Comparison of ENCODE assay signal across 15 cellular contexts in genomic region chr12:12665194-12665593, GRCh38. TPM values are rescaled to one million over a fixed set of nuclear protein-coding genes. Genes with fewer than 3 reads are reported as not detected.
DNase-seq lines count a peak whose midpoint lies in the region; ATAC-seq and TF ChIP-seq lines count a peak whose summit lies in the region.
"Had no signal": no experiment of that assay in that cellular context is flagged by ENCODE, and none has a peak within 500 bp of the region (broad histone marks: within the 10 kb centered on the region; RNA-seq: fewer than 3 reads in every experiment).

No MANE protein-coding gene starts in this region.

- no peak for TF ChIP-seq CTCF in HEK293 (tag by site-specific recombination; IDR thresholded peaks at IDR 0.05)
- TF ChIP-seq CTCF in chondrocyte (IDR thresholded peaks at IDR 0.05), result peak; percentile 17

- POLR2A ChIA-PET in HEK293 (lab: Yijun Ruan, JAX), result interaction anchor here (0.5 kb wide), 1 partner anchor 951 kb away, joined by 5 read pairs; no protein-coding TSS in a partner anchor

- H3K4me1 Mint-ChIP-seq in chondrocyte (ENCODE audit: low read depth), result peaks cover 10% of the 10 kb centered on the region
- peaks cover 2% of the 10 kb centered on the region for H3K4me1 Mint-ChIP-seq in activated CD4-positive, alpha-beta T cell treated with anti-CD3 and anti-CD28 coated beads, Interleukin-2, amount 10 ng/mL, durations not matched to agents 24 days and 14 days

- ATAC-seq in GM21390 (IDR thresholded peaks at IDR 0.05; ENCODE audit: unreplicated experiment), result no peak
- ATAC-seq: CD8-positive, alpha-beta T cell had no signal

- 0 out of 2 replicates have a peak, but pooled peaks cover 2% of the 10 kb centered on the region for H3K4me1 ChIP-seq in HEK293 (ENCODE audit: control insufficient read depth, insufficient read depth, low read length)

- H3K36me3 ChIP-seq in HEK293 (ENCODE audit: control insufficient read depth in 2 of 2, insufficient read depth in 1 of 2, low read length in 2 of 2), result no peaks in the 10 kb centered on the region
- H3K36me3 ChIP-seq: SJSA1 had no signal

- DNase-seq in chondrocyte (ENCODE audit: low spot score) (no peak), iPS-NIHi7 (ENCODE audit: extremely low spot score) (peak; percentile 57), GF-D8 (lab: John Stamatoyannopoulos, UW) (no peak)
- no peak for DNase-seq in activated CD4-positive, alpha-beta T cell treated with anti-CD3 and anti-CD28 coated beads, Interleukin-2, amount 10 ng/mL, durations not matched to agents 24 days and 14 days
- DNase-seq in activated T-cell treated with anti-CD3 and anti-CD28 coated beads, Interleukin-2, amount 50 U/mL, for 1 hour, result no peak
- DNase-seq: CD8-positive, alpha-beta T cell; NCI-H1092 treated with DMSO at 0.1 percent for 48 hours; NCI-H1694 treated with DMSO at 0.1 percent for 48 hours; NCI-H69; NK-92 treated with Interleukin-12 subunit alpha and Interleukin-12 subunit beta, amount 100 ng/mL, for 24 hours had no signal

- H3K9me3 ChIP-seq in HEK293 (ENCODE audit: control insufficient read depth, insufficient read depth, low read depth, low read length), result no peaks in the 10 kb centered on the region
- H3K9me3 ChIP-seq: SJSA1 had no signal

- no peak overlapping the region for H3K27ac Mint-ChIP-seq in chondrocyte (ENCODE audit: unreplicated experiment)
- no peak overlapping the region for H3K27ac Mint-ChIP-seq in activated CD4-positive, alpha-beta T cell treated with anti-CD3 and anti-CD28 coated beads, Interleukin-2, amount 10 ng/mL, durations not matched to agents 24 days and 14 days
- H3K27ac Mint-ChIP-seq: CD8-positive, alpha-beta T cell had no signal

- H3K36me3 Mint-ChIP-seq in chondrocyte (ENCODE audit: low read depth), result no peaks in the 10 kb centered on the region
- peaks cover 7% of the 10 kb centered on the region for H3K36me3 Mint-ChIP-seq in activated CD4-positive, alpha-beta T cell treated with anti-CD3 and anti-CD28 coated beads, Interleukin-2, amount 10 ng/mL, durations not matched to agents 24 days and 14 days (ENCODE audit: low read depth)
- H3K36me3 Mint-ChIP-seq: CD8-positive, alpha-beta T cell had no signal

- H3K27me3 Mint-ChIP-seq in chondrocyte (ENCODE audit: low read depth), result no peaks in the 10 kb centered on the region
- no peaks in the 10 kb centered on the region for H3K27me3 Mint-ChIP-seq in activated CD4-positive, alpha-beta T cell treated with anti-CD3 and anti-CD28 coated beads, Interleukin-2, amount 10 ng/mL, durations not matched to agents 24 days and 14 days

- intact Hi-C loops in activated CD4-positive, alpha-beta T cell treated with anti-CD3 and anti-CD28 coated beads, Interleukin-2, amount 10 ng/mL, durations not matched to agents 24 days and 14 days (cut with micrococcal nuclease), result no loop called here

- CTCF ChIA-PET in HEK293 (lab: Yijun Ruan, JAX), result no interaction called here

- no peak overlapping the region for H3K27ac ChIP-seq in HEK293 (ENCODE audit: extremely low read depth, low read depth, low read length)
- H3K27ac ChIP-seq: HL-60, KMS-11, SJSA1 had no signal

- H3K4me3 ChIP-seq in HEK293 (ENCODE audit: low read depth, low read length), result no peak overlapping the region
- H3K4me3 ChIP-seq: SJSA1 had no signal

- H3K9me3 Mint-ChIP-seq in chondrocyte (ENCODE audit: low read depth), result no peaks in the 10 kb centered on the region
- H3K9me3 Mint-ChIP-seq in activated CD4-positive, alpha-beta T cell treated with anti-CD3 and anti-CD28 coated beads, Interleukin-2, amount 10 ng/mL, durations not matched to agents 24 days and 14 days, result no peaks in the 10 kb centered on the region
- H3K9me3 Mint-ChIP-seq: CD8-positive, alpha-beta T cell had no signal

- H3K4me3 Mint-ChIP-seq in chondrocyte (ENCODE audit: unreplicated experiment), result no peak overlapping the region
- no peak overlapping the region for H3K4me3 Mint-ChIP-seq in activated CD4-positive, alpha-beta T cell treated with anti-CD3 and anti-CD28 coated beads, Interleukin-2, amount 10 ng/mL, durations not matched to agents 24 days and 14 days
- H3K4me3 Mint-ChIP-seq: CD8-positive, alpha-beta T cell had no signal

TF ChIP-seq in HEK293, 187 proteins besides CTCF, POLR2A, EP300 and RAD21:
- TF ChIP-seq ZNF580 (tag by site-specific recombination; IDR thresholded peaks at IDR 0.05) (no peak), ZNF449 (tag by site-specific recombination; IDR thresholded peaks at IDR 0.05) (peak; percentile 57; the same call in 1 of the 2 replicates)

RNA-seq across cellular contexts. Expression of gene GPR19, which starts 30.8 kb away (rescaled TPM):
- 0.60 TPM in 1 of 3 replicates, not detected in the others for total RNA-seq in chondrocyte
- 9.4 and 12.1 TPM in 2 replicates for total RNA-seq in activated CD4-positive, alpha-beta T cell treated with anti-CD3 and anti-CD28 coated beads, Interleukin-2, amount 10 ng/mL, durations not matched to agents 24 days and 14 days

RNA-seq across cellular contexts. Expression of gene CDKN1B, which starts 52.0 kb away (rescaled TPM):
- 32.1 to 37.9 TPM (median 35.9 TPM) in 3 replicates for total RNA-seq in chondrocyte
- 47.4 and 48.5 TPM in 2 replicates for total RNA-seq in activated CD4-positive, alpha-beta T cell treated with anti-CD3 and anti-CD28 coated beads, Interleukin-2, amount 10 ng/mL, durations not matched to agents 24 days and 14 days

RNA-seq across cellular contexts. Expression of gene CREBL2, which starts 53.5 kb away (rescaled TPM):
- total RNA-seq in chondrocyte, result 11.3 to 14.4 TPM (median 11.4 TPM) in 3 replicates
- 17.3 TPM in 2 replicates for total RNA-seq in activated CD4-positive, alpha-beta T cell treated with anti-CD3 and anti-CD28 coated beads, Interleukin-2, amount 10 ng/mL, durations not matched to agents 24 days and 14 days
